In the genomic region with DNA sequence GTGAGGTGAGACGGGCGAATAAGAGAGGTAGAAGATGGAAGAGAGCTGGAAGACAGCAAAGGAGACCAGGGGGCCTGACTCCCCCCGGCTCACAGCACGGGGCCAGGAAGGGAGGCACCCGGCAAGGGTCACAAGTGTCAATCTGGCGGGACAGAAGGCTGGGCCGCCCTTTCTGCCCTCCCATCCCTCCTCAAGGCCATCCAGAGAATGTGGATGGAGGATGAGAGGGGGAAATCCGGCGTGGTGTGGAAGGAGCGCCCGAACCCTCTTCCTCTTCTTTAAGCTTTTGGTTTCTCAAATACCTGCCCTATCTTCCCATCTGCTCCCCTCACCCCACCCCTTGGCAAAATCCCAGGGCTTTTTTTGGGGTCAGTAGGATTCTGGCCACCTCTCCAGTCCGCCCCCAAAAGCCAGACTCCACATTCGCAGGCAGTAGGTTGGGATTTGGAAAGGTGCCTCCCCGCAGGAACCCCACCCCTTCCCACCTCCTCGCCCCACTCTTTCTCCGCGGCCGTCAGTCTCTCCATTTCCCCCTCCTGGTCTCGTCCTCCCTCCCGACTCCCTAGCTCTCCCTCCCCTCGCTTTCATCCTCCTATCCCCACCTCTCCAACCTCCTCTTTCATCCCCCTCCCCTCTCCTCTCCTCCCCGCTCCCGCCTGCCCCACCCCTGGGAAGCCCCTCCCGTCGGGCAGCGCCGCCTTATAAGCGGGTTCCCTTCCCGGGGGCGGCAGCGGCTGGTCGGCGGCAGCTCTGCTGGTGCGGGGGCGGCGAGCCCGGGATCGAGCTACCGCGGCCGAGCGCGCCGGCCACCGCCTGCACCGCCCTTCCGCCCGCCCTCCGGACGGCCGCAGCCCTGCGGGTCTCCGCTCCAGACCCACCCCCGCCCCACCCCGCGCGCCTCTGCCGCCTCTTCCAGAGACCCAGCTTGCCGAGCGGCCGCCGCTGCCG, we compare ENCODE assay signal across 8 cellular contexts. TPM values are rescaled to one million over a fixed set of nuclear protein-coding genes. Genes with fewer than 3 reads are reported as not detected.
A peak's percentile ranks its signal among the peaks of the same experiment; 100 is the strongest.
DNase-seq lines count a peak whose midpoint lies in the region; ATAC-seq and TF ChIP-seq lines count a peak whose summit lies in the region.

A gene with protein sequence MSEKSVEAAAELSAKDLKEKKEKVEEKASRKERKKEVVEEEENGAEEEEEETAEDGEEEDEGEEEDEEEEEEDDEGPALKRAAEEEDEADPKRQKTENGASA (plus strand): TSS at position 730 of the 948 bp plus-strand sequence. CDS start 343 bp downstream, outside the sequence.

- peak; percentile 14 for ATAC-seq in HG02870 (IDR thresholded peaks at IDR 0.05; ENCODE audit: unreplicated experiment)
- ATAC-seq in GM21423 (IDR thresholded peaks at IDR 0.05; ENCODE audit: unreplicated experiment), result no peak

- H3K27me3 Mint-ChIP-seq in activated T-helper 1 cell treated with anti-CD3 and anti-CD28 coated beads, Interleukin-12 subunit alpha, Interleukin-12 subunit beta, Interleukin-2, Interleukin-4 antibody, amounts not matched to agents 30 ng/mL and 10 ng/mL and 1 ng/mL, durations not matched to agents 14 hours and 24 hours and 36 hours (ENCODE audit: insufficient read depth), result peaks cover 17% of the 10 kb centered on the region
- H3K27me3 Mint-ChIP-seq in nephron progenitor cell (ENCODE audit: low read depth, poor library complexity), result no peaks in the 10 kb centered on the region

- TF ChIP-seq CTCF in fibroblast of villous mesenchyme (IDR thresholded peaks at IDR 0.05; ENCODE audit: insufficient read depth, low read depth, low read length) (no peak), nephron progenitor cell (IDR thresholded peaks at IDR 0.05) (no peak)

- intact Hi-C loops in activated T-helper 1 cell treated with anti-CD3 and anti-CD28 coated beads, Interleukin-12 subunit alpha, Interleukin-12 subunit beta, Interleukin-2, Interleukin-4 antibody, amounts not matched to agents 30 ng/mL and 10 ng/mL and 1 ng/mL, durations not matched to agents 14 hours and 24 hours and 36 hours (cut with micrococcal nuclease), result loop anchor here (2.0 kb wide), 2 partner anchors 15 to 41 kb away; a partner anchor contains a TSS

- H3K4me3 Mint-ChIP-seq in activated T-helper 1 cell treated with anti-CD3 and anti-CD28 coated beads, Interleukin-12 subunit alpha, Interleukin-12 subunit beta, Interleukin-2, Interleukin-4 antibody, amounts not matched to agents 30 ng/mL and 10 ng/mL and 1 ng/mL, durations not matched to agents 14 hours and 24 hours and 36 hours, result peak within 1 kb of the TSS; percentile 94
- H3K4me3 Mint-ChIP-seq in nephron progenitor cell, result peak within 1 kb of the TSS; percentile 97

- H3K36me3 Mint-ChIP-seq in activated T-helper 1 cell treated with anti-CD3 and anti-CD28 coated beads, Interleukin-12 subunit alpha, Interleukin-12 subunit beta, Interleukin-2, Interleukin-4 antibody, amounts not matched to agents 30 ng/mL and 10 ng/mL and 1 ng/mL, durations not matched to agents 14 hours and 24 hours and 36 hours (ENCODE audit: low read depth), result peaks cover 13% of the 10 kb centered on the region
- H3K36me3 Mint-ChIP-seq in nephron progenitor cell (ENCODE audit: low read depth), result peaks cover 2% of the 10 kb centered on the region

- H3K4me1 Mint-ChIP-seq in activated T-helper 1 cell treated with anti-CD3 and anti-CD28 coated beads, Interleukin-12 subunit alpha, Interleukin-12 subunit beta, Interleukin-2, Interleukin-4 antibody, amounts not matched to agents 30 ng/mL and 10 ng/mL and 1 ng/mL, durations not matched to agents 14 hours and 24 hours and 36 hours (ENCODE audit: low read depth), result peaks cover 56% of the 10 kb centered on the region
- peaks cover 79% of the 10 kb centered on the region for H3K4me1 Mint-ChIP-seq in nephron progenitor cell

- peak within 1 kb of the TSS; percentile 87 for H3K4me3 ChIP-seq in fibroblast of villous mesenchyme (ENCODE audit: low read depth, low read length)

- no peaks in the 10 kb centered on the region for H3K9me3 Mint-ChIP-seq in activated T-helper 1 cell treated with anti-CD3 and anti-CD28 coated beads, Interleukin-12 subunit alpha, Interleukin-12 subunit beta, Interleukin-2, Interleukin-4 antibody, amounts not matched to agents 30 ng/mL and 10 ng/mL and 1 ng/mL, durations not matched to agents 14 hours and 24 hours and 36 hours
- no peaks in the 10 kb centered on the region for H3K9me3 Mint-ChIP-seq in nephron progenitor cell

- H3K27ac Mint-ChIP-seq in activated T-helper 1 cell treated with anti-CD3 and anti-CD28 coated beads, Interleukin-12 subunit alpha, Interleukin-12 subunit beta, Interleukin-2, Interleukin-4 antibody, amounts not matched to agents 30 ng/mL and 10 ng/mL and 1 ng/mL, durations not matched to agents 14 hours and 24 hours and 36 hours, result peak within 1 kb of the TSS; percentile 86
- H3K27ac Mint-ChIP-seq in nephron progenitor cell, result peak within 1 kb of the TSS; percentile 98

- DNase-seq in activated naive CD4-positive, alpha-beta T cell treated with Interleukin-2 at 50 U/mL for 16 hours, result peak; percentile 29
- DNase-seq in activated naive CD4-positive, alpha-beta T cell (lab: John Stamatoyannopoulos, UW), result no peak
- DNase-seq in NCI-H2171 treated with DMSO at 0.1 percent for 48 hours (lab: John Stamatoyannopoulos, UW), result peak; percentile 100
- DNase-seq in activated T-helper 1 cell treated with anti-CD3 and anti-CD28 coated beads, Interleukin-12 subunit alpha, Interleukin-12 subunit beta, Interleukin-2, Interleukin-4 antibody, amounts not matched to agents 30 ng/mL and 10 ng/mL and 1 ng/mL, durations not matched to agents 14 hours and 24 hours and 36 hours (ENCODE audit: low spot score), result peak; percentile 42
- peak; percentile 97 for DNase-seq in fibroblast of villous mesenchyme (ENCODE audit: low read depth)
- peak; percentile 81 for DNase-seq in nephron progenitor cell

RNA-seq across cellular contexts. Expression of the gene that starts here (rescaled TPM):
- 247 and 262 TPM in 2 replicates for total RNA-seq in activated T-helper 1 cell treated with anti-CD3 and anti-CD28 coated beads, Interleukin-12 subunit alpha, Interleukin-12 subunit beta, Interleukin-2, Interleukin-4 antibody, amounts not matched to agents 30 ng/mL and 10 ng/mL and 1 ng/mL, durations not matched to agents 14 hours and 24 hours and 36 hours
- 150 and 167 TPM in 2 replicates for total RNA-seq in fibroblast of villous mesenchyme

Comparison
In these comparisons a context has a peak if more than half of its experiments do, and no peak if none do; other contexts are left out.
1. DNase-seq: peak in activated naive CD4-positive, alpha-beta T cell treated with Interleukin-2 at 50 U/mL for 16 hours (single experiment), NCI-H2171 treated with DMSO at 0.1 percent for 48 hours (single experiment), activated T-helper 1 cell treated with anti-CD3 and anti-CD28 coated beads, Interleukin-12 subunit alpha, Interleukin-12 subunit beta, Interleukin-2, Interleukin-4 antibody, amounts not matched to agents 30 ng/mL and 10 ng/mL and 1 ng/mL, durations not matched to agents 14 hours and 24 hours and 36 hours (single experiment), fibroblast of villous mesenchyme (single experiment) and nephron progenitor cell (single experiment); none in activated naive CD4-positive, alpha-beta T cell (0 of 4).